ENCODE assay signal across 1 cellular context in the genomic region with DNA sequence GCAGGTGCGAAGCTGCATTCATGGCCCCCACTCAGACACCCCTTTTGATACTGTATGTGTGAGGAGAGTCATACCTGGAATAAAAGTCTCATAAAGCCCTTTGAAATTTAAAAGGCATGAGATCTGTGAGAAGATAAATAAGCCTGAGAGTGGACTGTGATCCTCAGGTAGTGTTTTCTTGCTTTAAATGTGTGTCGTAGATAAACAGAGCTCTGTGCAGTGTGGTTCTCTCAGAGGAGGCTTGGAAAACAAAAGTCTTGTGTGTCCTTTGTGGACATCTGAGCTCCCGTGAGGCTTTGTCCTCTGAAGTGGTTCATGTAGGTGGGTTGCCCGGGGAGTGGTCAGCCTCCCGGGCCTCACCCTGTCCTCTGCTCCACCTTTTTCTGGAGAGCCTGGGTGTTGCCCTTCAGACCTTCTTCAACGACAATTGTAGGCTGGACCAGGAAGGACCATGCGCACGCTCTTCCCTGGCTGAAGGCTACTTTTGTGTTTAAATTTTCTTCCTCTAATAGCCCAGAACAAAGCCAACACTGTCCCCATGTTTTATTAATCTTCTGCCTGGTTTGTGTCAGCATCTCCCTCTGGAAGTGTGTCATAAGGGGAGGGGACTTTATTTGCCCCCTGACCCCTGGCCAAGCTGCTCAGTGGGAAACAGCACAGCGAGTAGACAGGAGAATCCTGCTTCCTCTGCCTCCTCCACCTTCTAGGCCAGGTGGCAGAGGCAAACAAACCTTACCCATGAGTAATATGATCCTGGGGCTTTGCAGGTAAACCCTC.
A peak's percentile ranks its signal among the peaks of the same experiment; 100 is the strongest.
TF ChIP-seq lines count a peak whose summit lies in the region.

No MANE protein-coding gene starts in this region.

TF ChIP-seq in HepG2, 621 proteins besides CTCF, POLR2A, EP300 and RAD21 (continued from another document and continues in another):
- TF ChIP-seq, protein P1, sequence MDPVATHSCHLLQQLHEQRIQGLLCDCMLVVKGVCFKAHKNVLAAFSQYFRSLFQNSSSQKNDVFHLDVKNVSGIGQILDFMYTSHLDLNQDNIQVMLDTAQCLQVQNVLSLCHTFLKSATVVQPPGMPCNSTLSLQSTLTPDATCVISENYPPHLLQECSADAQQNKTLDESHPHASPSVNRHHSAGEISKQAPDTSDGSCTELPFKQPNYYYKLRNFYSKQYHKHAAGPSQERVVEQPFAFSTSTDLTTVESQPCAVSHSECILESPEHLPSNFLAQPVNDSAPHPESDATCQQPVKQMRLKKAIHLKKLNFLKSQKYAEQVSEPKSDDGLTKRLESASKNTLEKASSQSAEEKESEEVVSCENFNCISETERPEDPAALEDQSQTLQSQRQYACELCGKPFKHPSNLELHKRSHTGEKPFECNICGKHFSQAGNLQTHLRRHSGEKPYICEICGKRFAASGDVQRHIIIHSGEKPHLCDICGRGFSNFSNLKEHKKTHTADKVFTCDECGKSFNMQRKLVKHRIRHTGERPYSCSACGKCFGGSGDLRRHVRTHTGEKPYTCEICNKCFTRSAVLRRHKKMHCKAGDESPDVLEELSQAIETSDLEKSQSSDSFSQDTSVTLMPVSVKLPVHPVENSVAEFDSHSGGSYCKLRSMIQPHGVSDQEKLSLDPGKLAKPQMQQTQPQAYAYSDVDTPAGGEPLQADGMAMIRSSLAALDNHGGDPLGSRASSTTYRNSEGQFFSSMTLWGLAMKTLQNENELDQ (CRISPR knock-in tag; IDR thresholded peaks at IDR 0.05; ENCODE audit: borderline replicate concordance), result no peak
- no peak for TF ChIP-seq ZNF570 (CRISPR knock-in tag; IDR thresholded peaks at IDR 0.05; ENCODE audit: borderline replicate concordance)
- no peak for TF ChIP-seq ATF7 (IDR thresholded peaks at IDR 0.05)
- TF ChIP-seq ATF7 (CRISPR knock-in tag; IDR thresholded peaks at IDR 0.05), result peak; percentile 43; the same call in 1 of the 2 replicates
- TF ChIP-seq, protein P2, sequence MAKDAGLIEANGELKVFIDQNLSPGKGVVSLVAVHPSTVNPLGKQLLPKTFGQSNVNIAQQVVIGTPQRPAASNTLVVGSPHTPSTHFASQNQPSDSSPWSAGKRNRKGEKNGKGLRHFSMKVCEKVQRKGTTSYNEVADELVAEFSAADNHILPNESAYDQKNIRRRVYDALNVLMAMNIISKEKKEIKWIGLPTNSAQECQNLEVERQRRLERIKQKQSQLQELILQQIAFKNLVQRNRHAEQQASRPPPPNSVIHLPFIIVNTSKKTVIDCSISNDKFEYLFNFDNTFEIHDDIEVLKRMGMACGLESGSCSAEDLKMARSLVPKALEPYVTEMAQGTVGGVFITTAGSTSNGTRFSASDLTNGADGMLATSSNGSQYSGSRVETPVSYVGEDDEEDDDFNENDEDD (CRISPR knock-in tag; IDR thresholded peaks at IDR 0.05; ENCODE audit: borderline replicate concordance), result 0 out of 2 replicates have a peak, but pooled peaks have one; percentile 2
- TF ChIP-seq ZNF510 (CRISPR knock-in tag; IDR thresholded peaks at IDR 0.05; ENCODE audit: low read depth), result no peak
- no peak for TF ChIP-seq ETV6 (CRISPR knock-in tag; conservative IDR thresholded peaks at IDR 0.05)
- no peak for TF ChIP-seq JUND (CRISPR knock-in tag; IDR thresholded peaks at IDR 0.05)
- TF ChIP-seq, protein P3, sequence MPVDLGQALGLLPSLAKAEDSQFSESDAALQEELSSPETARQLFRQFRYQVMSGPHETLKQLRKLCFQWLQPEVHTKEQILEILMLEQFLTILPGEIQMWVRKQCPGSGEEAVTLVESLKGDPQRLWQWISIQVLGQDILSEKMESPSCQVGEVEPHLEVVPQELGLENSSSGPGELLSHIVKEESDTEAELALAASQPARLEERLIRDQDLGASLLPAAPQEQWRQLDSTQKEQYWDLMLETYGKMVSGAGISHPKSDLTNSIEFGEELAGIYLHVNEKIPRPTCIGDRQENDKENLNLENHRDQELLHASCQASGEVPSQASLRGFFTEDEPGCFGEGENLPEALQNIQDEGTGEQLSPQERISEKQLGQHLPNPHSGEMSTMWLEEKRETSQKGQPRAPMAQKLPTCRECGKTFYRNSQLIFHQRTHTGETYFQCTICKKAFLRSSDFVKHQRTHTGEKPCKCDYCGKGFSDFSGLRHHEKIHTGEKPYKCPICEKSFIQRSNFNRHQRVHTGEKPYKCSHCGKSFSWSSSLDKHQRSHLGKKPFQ (CRISPR knock-in tag; IDR thresholded peaks at IDR 0.05; ENCODE audit: insufficient replicate concordance), result peak; percentile 45
- TF ChIP-seq, protein P4, sequence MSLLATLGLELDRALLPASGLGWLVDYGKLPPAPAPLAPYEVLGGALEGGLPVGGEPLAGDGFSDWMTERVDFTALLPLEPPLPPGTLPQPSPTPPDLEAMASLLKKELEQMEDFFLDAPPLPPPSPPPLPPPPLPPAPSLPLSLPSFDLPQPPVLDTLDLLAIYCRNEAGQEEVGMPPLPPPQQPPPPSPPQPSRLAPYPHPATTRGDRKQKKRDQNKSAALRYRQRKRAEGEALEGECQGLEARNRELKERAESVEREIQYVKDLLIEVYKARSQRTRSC (CRISPR knock-in tag; IDR thresholded peaks at IDR 0.05; ENCODE audit: low read depth), result no peak
- no peak for TF ChIP-seq ZNF12 (CRISPR knock-in tag; IDR thresholded peaks at IDR 0.05)
- TF ChIP-seq TBX3 (IDR thresholded peaks at IDR 0.05; ENCODE audit: borderline replicate concordance), result 0 out of 2 replicates have a peak, but pooled peaks have one; percentile 21
- TF ChIP-seq HDAC1 (CRISPR knock-in tag; IDR thresholded peaks at IDR 0.05), result peak; percentile 82
- no peak for TF ChIP-seq ZBTB1 (CRISPR knock-in tag; IDR thresholded peaks at IDR 0.05; ENCODE audit: borderline replicate concordance)
- no peak for TF ChIP-seq ELF4 (CRISPR knock-in tag; IDR thresholded peaks at IDR 0.05; ENCODE audit: borderline replicate concordance)
- TF ChIP-seq, protein P5, sequence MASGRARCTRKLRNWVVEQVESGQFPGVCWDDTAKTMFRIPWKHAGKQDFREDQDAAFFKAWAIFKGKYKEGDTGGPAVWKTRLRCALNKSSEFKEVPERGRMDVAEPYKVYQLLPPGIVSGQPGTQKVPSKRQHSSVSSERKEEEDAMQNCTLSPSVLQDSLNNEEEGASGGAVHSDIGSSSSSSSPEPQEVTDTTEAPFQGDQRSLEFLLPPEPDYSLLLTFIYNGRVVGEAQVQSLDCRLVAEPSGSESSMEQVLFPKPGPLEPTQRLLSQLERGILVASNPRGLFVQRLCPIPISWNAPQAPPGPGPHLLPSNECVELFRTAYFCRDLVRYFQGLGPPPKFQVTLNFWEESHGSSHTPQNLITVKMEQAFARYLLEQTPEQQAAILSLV (CRISPR knock-in tag; IDR thresholded peaks at IDR 0.05; ENCODE audit: borderline replicate concordance), result no peak
- no peak for TF ChIP-seq MED8 (CRISPR knock-in tag; IDR thresholded peaks at IDR 0.05; ENCODE audit: insufficient replicate concordance)
- TF ChIP-seq, protein P6, sequence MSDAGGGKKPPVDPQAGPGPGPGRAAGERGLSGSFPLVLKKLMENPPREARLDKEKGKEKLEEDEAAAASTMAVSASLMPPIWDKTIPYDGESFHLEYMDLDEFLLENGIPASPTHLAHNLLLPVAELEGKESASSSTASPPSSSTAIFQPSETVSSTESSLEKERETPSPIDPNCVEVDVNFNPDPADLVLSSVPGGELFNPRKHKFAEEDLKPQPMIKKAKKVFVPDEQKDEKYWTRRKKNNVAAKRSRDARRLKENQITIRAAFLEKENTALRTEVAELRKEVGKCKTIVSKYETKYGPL (CRISPR knock-in tag; IDR thresholded peaks at IDR 0.05), result no peak
- TF ChIP-seq ZNF564 (CRISPR knock-in tag; IDR thresholded peaks at IDR 0.05), result no peak
- TF ChIP-seq, protein P7, sequence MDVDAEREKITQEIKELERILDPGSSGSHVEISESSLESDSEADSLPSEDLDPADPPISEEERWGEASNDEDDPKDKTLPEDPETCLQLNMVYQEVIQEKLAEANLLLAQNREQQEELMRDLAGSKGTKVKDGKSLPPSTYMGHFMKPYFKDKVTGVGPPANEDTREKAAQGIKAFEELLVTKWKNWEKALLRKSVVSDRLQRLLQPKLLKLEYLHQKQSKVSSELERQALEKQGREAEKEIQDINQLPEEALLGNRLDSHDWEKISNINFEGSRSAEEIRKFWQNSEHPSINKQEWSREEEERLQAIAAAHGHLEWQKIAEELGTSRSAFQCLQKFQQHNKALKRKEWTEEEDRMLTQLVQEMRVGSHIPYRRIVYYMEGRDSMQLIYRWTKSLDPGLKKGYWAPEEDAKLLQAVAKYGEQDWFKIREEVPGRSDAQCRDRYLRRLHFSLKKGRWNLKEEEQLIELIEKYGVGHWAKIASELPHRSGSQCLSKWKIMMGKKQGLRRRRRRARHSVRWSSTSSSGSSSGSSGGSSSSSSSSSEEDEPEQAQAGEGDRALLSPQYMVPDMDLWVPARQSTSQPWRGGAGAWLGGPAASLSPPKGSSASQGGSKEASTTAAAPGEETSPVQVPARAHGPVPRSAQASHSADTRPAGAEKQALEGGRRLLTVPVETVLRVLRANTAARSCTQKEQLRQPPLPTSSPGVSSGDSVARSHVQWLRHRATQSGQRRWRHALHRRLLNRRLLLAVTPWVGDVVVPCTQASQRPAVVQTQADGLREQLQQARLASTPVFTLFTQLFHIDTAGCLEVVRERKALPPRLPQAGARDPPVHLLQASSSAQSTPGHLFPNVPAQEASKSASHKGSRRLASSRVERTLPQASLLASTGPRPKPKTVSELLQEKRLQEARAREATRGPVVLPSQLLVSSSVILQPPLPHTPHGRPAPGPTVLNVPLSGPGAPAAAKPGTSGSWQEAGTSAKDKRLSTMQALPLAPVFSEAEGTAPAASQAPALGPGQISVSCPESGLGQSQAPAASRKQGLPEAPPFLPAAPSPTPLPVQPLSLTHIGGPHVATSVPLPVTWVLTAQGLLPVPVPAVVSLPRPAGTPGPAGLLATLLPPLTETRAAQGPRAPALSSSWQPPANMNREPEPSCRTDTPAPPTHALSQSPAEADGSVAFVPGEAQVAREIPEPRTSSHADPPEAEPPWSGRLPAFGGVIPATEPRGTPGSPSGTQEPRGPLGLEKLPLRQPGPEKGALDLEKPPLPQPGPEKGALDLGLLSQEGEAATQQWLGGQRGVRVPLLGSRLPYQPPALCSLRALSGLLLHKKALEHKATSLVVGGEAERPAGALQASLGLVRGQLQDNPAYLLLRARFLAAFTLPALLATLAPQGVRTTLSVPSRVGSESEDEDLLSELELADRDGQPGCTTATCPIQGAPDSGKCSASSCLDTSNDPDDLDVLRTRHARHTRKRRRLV (CRISPR knock-in tag; IDR thresholded peaks at IDR 0.05), result peak; percentile 57; the same call in 1 of the 2 replicates
- no peak for TF ChIP-seq RARG (CRISPR knock-in tag; IDR thresholded peaks at IDR 0.05; ENCODE audit: low read depth)
- no peak for TF ChIP-seq SIN3B (IDR thresholded peaks at IDR 0.05; ENCODE audit: low read length)
- TF ChIP-seq ZNF674 (CRISPR knock-in tag; IDR thresholded peaks at IDR 0.05; ENCODE audit: low read depth), result no peak
- TF ChIP-seq SYNCRIP (IDR thresholded peaks at IDR 0.05; ENCODE audit: insufficient read depth, low read depth, low read length), result no peak
- peak; percentile 37 for TF ChIP-seq ZNF263 (CRISPR knock-in tag; IDR thresholded peaks at IDR 0.05)
- no peak for TF ChIP-seq NBN (conservative IDR thresholded peaks at IDR 0.05)
- TF ChIP-seq, protein P8, sequence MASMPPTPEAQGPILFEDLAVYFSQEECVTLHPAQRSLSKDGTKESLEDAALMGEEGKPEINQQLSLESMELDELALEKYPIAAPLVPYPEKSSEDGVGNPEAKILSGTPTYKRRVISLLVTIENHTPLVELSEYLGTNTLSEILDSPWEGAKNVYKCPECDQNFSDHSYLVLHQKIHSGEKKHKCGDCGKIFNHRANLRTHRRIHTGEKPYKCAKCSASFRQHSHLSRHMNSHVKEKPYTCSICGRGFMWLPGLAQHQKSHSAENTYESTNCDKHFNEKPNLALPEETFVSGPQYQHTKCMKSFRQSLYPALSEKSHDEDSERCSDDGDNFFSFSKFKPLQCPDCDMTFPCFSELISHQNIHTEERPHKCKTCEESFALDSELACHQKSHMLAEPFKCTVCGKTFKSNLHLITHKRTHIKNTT (CRISPR knock-in tag; IDR thresholded peaks at IDR 0.05), result no peak
- 0 out of 2 replicates have a peak, but pooled peaks have one; percentile 21 for TF ChIP-seq SRY (CRISPR knock-in tag; IDR thresholded peaks at IDR 0.05)
- TF ChIP-seq CENPX (CRISPR knock-in tag; IDR thresholded peaks at IDR 0.05), result no peak
- TF ChIP-seq POLR2AphosphoS2 (IDR thresholded peaks at IDR 0.05; ENCODE audit: low read depth, low read length), result no peak
- no peak for TF ChIP-seq ZNF598 (CRISPR knock-in tag; IDR thresholded peaks at IDR 0.05; ENCODE audit: borderline replicate concordance)
- TF ChIP-seq, protein P9, sequence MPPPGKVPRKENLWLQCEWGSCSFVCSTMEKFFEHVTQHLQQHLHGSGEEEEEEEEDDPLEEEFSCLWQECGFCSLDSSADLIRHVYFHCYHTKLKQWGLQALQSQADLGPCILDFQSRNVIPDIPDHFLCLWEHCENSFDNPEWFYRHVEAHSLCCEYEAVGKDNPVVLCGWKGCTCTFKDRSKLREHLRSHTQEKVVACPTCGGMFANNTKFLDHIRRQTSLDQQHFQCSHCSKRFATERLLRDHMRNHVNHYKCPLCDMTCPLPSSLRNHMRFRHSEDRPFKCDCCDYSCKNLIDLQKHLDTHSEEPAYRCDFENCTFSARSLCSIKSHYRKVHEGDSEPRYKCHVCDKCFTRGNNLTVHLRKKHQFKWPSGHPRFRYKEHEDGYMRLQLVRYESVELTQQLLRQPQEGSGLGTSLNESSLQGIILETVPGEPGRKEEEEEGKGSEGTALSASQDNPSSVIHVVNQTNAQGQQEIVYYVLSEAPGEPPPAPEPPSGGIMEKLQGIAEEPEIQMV (CRISPR knock-in tag; IDR thresholded peaks at IDR 0.05; ENCODE audit: low read depth), result no peak
- TF ChIP-seq, protein P10, sequence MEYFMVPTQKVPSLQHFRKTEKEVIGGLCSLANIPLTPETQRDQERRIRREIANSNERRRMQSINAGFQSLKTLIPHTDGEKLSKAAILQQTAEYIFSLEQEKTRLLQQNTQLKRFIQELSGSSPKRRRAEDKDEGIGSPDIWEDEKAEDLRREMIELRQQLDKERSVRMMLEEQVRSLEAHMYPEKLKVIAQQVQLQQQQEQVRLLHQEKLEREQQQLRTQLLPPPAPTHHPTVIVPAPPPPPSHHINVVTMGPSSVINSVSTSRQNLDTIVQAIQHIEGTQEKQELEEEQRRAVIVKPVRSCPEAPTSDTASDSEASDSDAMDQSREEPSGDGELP (IDR thresholded peaks at IDR 0.05; ENCODE audit: borderline replicate concordance, low read depth), result peak; percentile 32; the same call in 1 of the 2 replicates
- TF ChIP-seq, protein P11, sequence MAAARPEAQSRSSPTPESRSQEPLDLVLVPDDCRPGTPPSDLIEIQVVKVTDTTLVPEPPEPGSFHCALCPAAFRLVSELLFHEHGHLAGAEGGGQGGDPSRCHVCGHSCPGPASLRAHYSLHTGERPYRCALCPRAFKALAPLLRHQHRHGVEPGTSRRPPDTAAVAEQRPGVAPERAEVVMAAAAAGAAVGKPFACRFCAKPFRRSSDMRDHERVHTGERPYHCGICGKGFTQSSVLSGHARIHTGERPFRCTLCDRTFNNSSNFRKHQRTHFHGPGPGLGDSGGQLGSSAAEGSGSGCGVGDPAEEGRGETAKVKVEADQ (CRISPR knock-in tag; IDR thresholded peaks at IDR 0.05; ENCODE audit: borderline replicate concordance), result no peak
- TF ChIP-seq, protein P12, sequence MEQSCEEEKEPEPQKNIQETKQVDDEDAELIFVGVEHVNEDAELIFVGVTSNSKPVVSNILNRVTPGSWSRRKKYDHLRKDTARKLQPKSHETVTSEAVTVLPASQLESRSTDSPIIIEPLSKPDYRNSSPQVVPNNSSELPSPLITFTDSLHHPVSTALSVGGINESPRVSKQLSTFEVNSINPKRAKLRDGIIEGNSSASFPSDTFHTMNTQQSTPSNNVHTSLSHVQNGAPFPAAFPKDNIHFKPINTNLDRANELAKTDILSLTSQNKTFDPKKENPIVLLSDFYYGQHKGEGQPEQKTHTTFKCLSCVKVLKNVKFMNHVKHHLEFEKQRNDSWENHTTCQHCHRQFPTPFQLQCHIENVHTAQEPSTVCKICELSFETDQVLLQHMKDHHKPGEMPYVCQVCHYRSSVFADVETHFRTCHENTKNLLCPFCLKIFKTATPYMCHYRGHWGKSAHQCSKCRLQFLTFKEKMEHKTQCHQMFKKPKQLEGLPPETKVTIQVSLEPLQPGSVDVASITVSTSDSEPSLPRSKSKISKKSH (CRISPR knock-in tag; IDR thresholded peaks at IDR 0.05; ENCODE audit: borderline replicate concordance), result no peak
- no peak for TF ChIP-seq NRL (CRISPR knock-in tag; IDR thresholded peaks at IDR 0.05; ENCODE audit: borderline replicate concordance)
- TF ChIP-seq ZNF33B (CRISPR knock-in tag; IDR thresholded peaks at IDR 0.05), result no peak
